8 cellular contexts compared by ENCODE assay signal in the genomic region with DNA sequence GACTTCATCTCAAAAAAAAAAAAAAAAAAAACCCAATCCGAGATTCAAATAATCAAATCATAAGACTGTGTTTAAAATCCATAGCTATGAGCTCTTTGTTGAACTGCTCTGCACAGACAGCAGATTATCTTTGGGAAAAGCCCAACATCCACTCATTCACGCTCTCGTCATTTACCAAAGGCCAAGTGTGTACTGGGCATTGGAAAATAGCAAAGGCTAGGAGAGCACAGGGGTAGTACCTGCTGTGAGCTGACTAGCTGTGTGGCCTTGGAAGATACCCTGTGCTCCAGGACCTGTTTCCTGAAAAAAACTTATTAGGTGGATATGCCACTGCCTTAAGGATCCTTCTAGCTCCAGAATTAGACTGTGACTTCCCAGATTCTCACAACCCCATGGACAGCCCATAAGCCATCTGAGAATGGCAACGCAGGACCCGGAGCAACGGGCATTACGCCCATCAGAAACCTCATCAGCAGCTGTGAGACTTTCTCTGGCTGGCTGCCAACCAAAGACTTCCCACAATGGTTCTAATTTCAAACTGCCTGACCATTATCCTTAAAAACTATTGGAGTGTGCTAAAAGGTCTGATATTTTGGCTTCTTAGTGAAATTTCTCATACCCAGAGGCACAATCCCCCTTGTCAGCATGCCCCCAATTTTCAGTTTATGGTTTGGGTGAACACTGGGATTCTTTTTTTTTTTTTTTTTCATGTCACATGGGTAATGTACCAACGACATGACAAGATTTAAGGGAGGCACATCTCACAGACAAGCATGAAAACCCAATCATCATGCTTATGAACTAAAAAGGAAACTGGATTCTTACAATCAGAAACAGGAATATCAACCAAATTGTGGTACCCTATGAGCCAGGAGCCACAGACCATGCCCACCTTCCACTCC. TPM values are rescaled to one million over a fixed set of nuclear protein-coding genes. Genes with fewer than 3 reads are reported as not detected.
DNase-seq lines count a peak whose midpoint lies in the region; ATAC-seq and TF ChIP-seq lines count a peak whose summit lies in the region.

No MANE protein-coding gene starts in this region.

- no peak overlapping the region for H3K4me3 ChIP-seq in sigmoid colon

- peak overlapping the region; percentile 76 for H3K4me3 Mint-ChIP-seq in T-helper 17 cell

- ATAC-seq in T-helper 17 cell: peak; percentile 21
- no peak for ATAC-seq in GM19023 (IDR thresholded peaks at IDR 0.05; ENCODE audit: unreplicated experiment)
- no peak for ATAC-seq in HG03342 (IDR thresholded peaks at IDR 0.05; ENCODE audit: unreplicated experiment)

- peak overlapping the region in 2 of 4 donors; percentile 22 to 26 for H3K27ac ChIP-seq in sigmoid colon

- no peaks in the 10 kb centered on the region for H3K27me3 Mint-ChIP-seq in T-helper 17 cell

- H3K36me3 ChIP-seq in sigmoid colon: no peaks in the 10 kb centered on the region

- 28 to 40% methylated on average over 8 of the region's 8 CpGs for WGBS in sigmoid colon, 2 donors

- DNase-seq in NCI-H510A treated with DMSO at 0.1 percent for 48 hours (lab: John Stamatoyannopoulos, UW) (peak; percentile 32), NCI-H510A (lab: John Stamatoyannopoulos, UW) (no peak), T-helper 17 cell (no peak), glomerular visceral epithelial cell (ENCODE audit: extremely low spot score) (peak; percentile 47), sigmoid colon (peak; percentile 81), NCI-H1417 (lab: John Stamatoyannopoulos, UW) (no peak)

- no peak for TF ChIP-seq EP300 in sigmoid colon (IDR thresholded peaks at IDR 0.05)

- no peak for TF ChIP-seq CTCF in sigmoid colon (IDR thresholded peaks at IDR 0.05)

- intact Hi-C loops in sigmoid colon (cut with DNase I): no loop called here

- H3K27ac Mint-ChIP-seq in T-helper 17 cell: peak overlapping the region; percentile 84

- H3K27me3 ChIP-seq in sigmoid colon: no peaks in the 10 kb centered on the region

- H3K36me3 Mint-ChIP-seq in T-helper 17 cell (ENCODE audit: low read depth): peaks cover 6% of the 10 kb centered on the region

- H3K4me1 Mint-ChIP-seq in T-helper 17 cell: peaks cover 46% of the 10 kb centered on the region

- TF ChIP-seq POLR2A in sigmoid colon (IDR thresholded peaks at IDR 0.05): no peak

- H3K4me1 ChIP-seq in sigmoid colon: peaks cover 0 to 23% (median 11%) of the 10 kb centered on the region in 4 donors

- H3K9me3 ChIP-seq in T-helper 17 cell (ENCODE audit: control insufficient read depth, low read length, poor library complexity, severe bottlenecking) (no peaks in the 10 kb centered on the region), sigmoid colon (no peaks in the 10 kb centered on the region)

RNA-seq across cellular contexts. Expression of a gene that starts 16.8 kb away (rescaled TPM):
- total RNA-seq in T-helper 17 cell (100 to 1,000 TPM; 118 to 119 TPM), sigmoid colon (10 to 100 TPM in 2 of 4 donors, 1 to 10 TPM in 2; 6.6 to 11.9 (median 9.9) TPM)
- polyA plus RNA-seq in sigmoid colon: 10 to 100 TPM in 1 of 3 donors, 1 to 10 TPM in 2; 3.6 to 25.9 (median 5.1) TPM

Comparison
In these comparisons a context has a peak if more than half of its experiments do, and no peak if none do; other contexts are left out.
1. DNase-seq: peak in NCI-H510A treated with DMSO at 0.1 percent for 48 hours (single experiment), glomerular visceral epithelial cell (single experiment) and sigmoid colon (single experiment); none in NCI-H510A (single experiment), T-helper 17 cell (0 of 3) and NCI-H1417 (0 of 3).
2. RNA of a gene that starts 16.8 kb away (total RNA-seq): 118 to 119 TPM in T-helper 17 cell; 6.6 to 11.9 TPM in sigmoid colon; every median in the first group is over 4 times any median in the second.